In genomic region chr2:34474646-34475045, GRCh38 we compare ENCODE assay signal across 27 cellular contexts.
"Had no signal": no experiment of that assay in that cellular context is flagged by ENCODE, and none has a peak within 500 bp of the region (broad histone marks: within the 10 kb centered on the region; RNA-seq: fewer than 3 reads in every experiment).

No MANE protein-coding gene starts in this region.

- H3K4me1 ChIP-seq: heart left ventricle, left lung, stomach, suprapubic skin, tibial artery, upper lobe of right lung had no signal

- H3K27me3 ChIP-seq: heart left ventricle, left lung, ovary, stomach, suprapubic skin, tibial artery, upper lobe of right lung had no signal

- FAIRE-seq: islet of Langerhans, urothelium cell line had no signal

- H3K4me3 ChIP-seq: heart left ventricle, left lung, lung, ovary, skin epidermis, stomach, suprapubic skin, thoracic aorta, tibial artery, upper lobe of right lung had no signal

- DNase-seq: heart left ventricle; hypothalamus; immature natural killer cell; kidney; left cardiac atrium; left lung; mesendoderm; naive thymus-derived CD4-positive, alpha-beta T cell; ovary; retina; right cardiac atrium; stimulated activated CD4-positive, alpha-beta T cell treated with anti-CD3 and anti-CD28 coated beads, Interleukin-12 subunit alpha, Interleukin-12 subunit beta, amount 100 ng/mL, for 4 hours; stimulated activated CD4-positive, alpha-beta T cell treated with anti-CD3 and anti-CD28 coated beads, Interleukin-15, amount 100 ng/mL, for 24 hours; stimulated activated CD4-positive, alpha-beta T cell treated with anti-CD3 and anti-CD28 coated beads, Interleukin-2, amount 100 ng/mL, for 24 hours; stimulated activated CD4-positive, alpha-beta T cell treated with anti-CD3 and anti-CD28 coated beads, Interleukin-4, amount 100 ng/mL, for 1 hour; stimulated activated naive B cell treated with anti-CD40 and anti-IgM and Interleukin-4, amounts not matched to agents 10 μg/mL and 1 μg/mL and 100 μg/mL, for 72 hours; stimulated activated naive CD8-positive, alpha-beta T cell treated with anti-CD3 and anti-CD28 coated beads, Interleukin-15, Interleukin-2, amounts not matched to agents 100 U/mL and 50 U/mL, for 24 hours; stomach; tibial artery; trophoblast cell; upper lobe of right lung had no signal

- H3K27ac ChIP-seq: heart left ventricle, left lung, ovary, skin epidermis, stomach, suprapubic skin, thoracic aorta, tibial artery, upper lobe of right lung had no signal

- H3K9me3 ChIP-seq: ovary, stomach, thoracic aorta, tibial artery, upper lobe of right lung had no signal

- H3K36me3 ChIP-seq: heart left ventricle, left lung, ovary, stomach, suprapubic skin, thoracic aorta, tibial artery, upper lobe of right lung had no signal
